ENCODE assay signal across 8 cellular contexts in the genomic region with DNA sequence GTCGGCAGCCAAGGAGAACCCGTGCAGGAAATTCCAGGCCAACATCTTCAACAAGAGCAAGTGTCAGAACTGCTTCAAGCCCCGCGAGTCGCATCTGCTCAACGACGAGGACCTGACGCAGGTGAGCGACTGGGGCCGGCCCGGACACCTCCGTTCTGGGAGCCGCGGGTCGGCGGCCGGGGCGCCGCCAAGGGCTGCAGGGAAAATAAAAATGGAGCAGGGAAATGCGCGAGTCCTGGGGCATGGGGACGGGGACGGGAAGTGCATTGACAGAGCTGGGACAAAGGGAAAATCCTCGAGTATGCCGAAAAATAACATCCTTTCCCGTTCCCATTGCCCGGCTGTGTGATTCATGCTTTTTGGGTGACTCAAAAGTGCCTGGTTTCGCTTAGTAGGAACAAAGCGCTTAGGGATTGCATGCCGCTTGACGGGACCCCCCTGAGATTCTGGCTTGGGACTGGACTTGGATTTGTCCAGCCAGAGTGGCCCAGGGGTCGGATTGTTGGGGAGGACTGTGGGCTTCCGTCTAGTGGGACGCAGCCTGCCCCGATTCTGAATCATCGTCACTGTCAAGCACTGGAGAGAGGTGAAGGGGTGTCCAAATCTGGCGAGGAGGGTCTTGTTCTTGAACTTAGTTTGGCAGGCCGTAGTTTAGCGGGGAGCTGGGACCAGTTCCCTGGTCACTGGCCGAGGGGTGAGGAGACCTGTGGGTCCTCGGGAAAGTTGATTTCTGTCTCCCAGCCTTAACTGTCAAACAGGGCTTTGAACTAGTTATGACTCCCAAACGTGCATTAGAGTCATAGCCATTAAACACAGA. TPM values are rescaled to one million over a fixed set of nuclear protein-coding genes. Genes with fewer than 3 reads are reported as not detected.
DNase-seq lines count a peak whose midpoint lies in the region; ATAC-seq and TF ChIP-seq lines count a peak whose summit lies in the region.

No MANE protein-coding gene starts in this region.

- H3K27me3 ChIP-seq in AG04450 (ENCODE audit: control insufficient read depth, insufficient read depth, low read length): no peaks in the 10 kb centered on the region

- POLR2A ChIA-PET in AG04450 (lab: Yijun Ruan, JAX): no interaction called here

- CTCF ChIA-PET in AG04450 (lab: Charles Lee): no interaction called here

- H3K4me3 Mint-ChIP-seq in nephron progenitor cell: peak overlapping the region; percentile 98

- H3K27me3 Mint-ChIP-seq in nephron progenitor cell (ENCODE audit: low read depth, poor library complexity): peaks cover 2% of the 10 kb centered on the region

- peaks cover 24% of the 10 kb centered on the region for H3K9me3 Mint-ChIP-seq in nephron progenitor cell

- H3K36me3 Mint-ChIP-seq in nephron progenitor cell (ENCODE audit: low read depth): peaks cover 29% of the 10 kb centered on the region

- H3K27ac ChIP-seq in AG04450 (ENCODE audit: low read depth, low read length): peak overlapping the region; percentile 69

- peaks cover 72% of the 10 kb centered on the region for H3K4me1 Mint-ChIP-seq in nephron progenitor cell

- DNase-seq in AG04450 (ENCODE audit: low read depth, low spot score): no peak
- no peak for DNase-seq in HFF-Myc (ENCODE audit: extremely low read depth, low read depth)
- peak; percentile 20 to 35 for DNase-seq in activated CD4-positive, alpha-beta T cell treated with anti-CD3 and anti-CD28 coated beads for 4 hours
- peak; percentile 70 for DNase-seq in epithelial cell of esophagus (ENCODE audit: low read depth)
- peak; percentile 40 for DNase-seq in nephron progenitor cell
- DNase-seq in G401 (ENCODE audit: low spot score): no peak
- DNase-seq in AML-193 (lab: John Stamatoyannopoulos, UW): no peak

- peak overlapping the region; percentile 97 for H3K27ac Mint-ChIP-seq in nephron progenitor cell

- ATAC-seq in GM21576 (IDR thresholded peaks at IDR 0.05; ENCODE audit: unreplicated experiment): no peak

- in situ Hi-C loops in G401 (cut with HindIII; ENCODE audit: low sequenced_read_pairs): no loop called here

- no peaks in the 10 kb centered on the region; the same call in 1 of the 2 replicates for H3K9me3 ChIP-seq in AG04450 (ENCODE audit: control insufficient read depth, insufficient read depth, low read length)

- no peak for TF ChIP-seq CTCF in AG04450 (IDR thresholded peaks at IDR 0.05; ENCODE audit: low read depth, low read length)
- TF ChIP-seq CTCF in HFF-Myc (IDR thresholded peaks at IDR 0.05; ENCODE audit: low read depth, low read length, missing control alignments): no peak
- TF ChIP-seq CTCF in epithelial cell of esophagus (IDR thresholded peaks at IDR 0.05; ENCODE audit: insufficient read depth, low read depth, low read length, missing control alignments): no peak
- TF ChIP-seq CTCF in nephron progenitor cell (IDR thresholded peaks at IDR 0.05): no peak

- peak overlapping the region; percentile 68 for H3K4me3 ChIP-seq in AG04450 (ENCODE audit: low read depth, low read length)
- peak overlapping the region; percentile 92 for H3K4me3 ChIP-seq in HFF-Myc (replicated peaks; ENCODE audit: low read depth, low read length)
- peak overlapping the region; percentile 86 for H3K4me3 ChIP-seq in epithelial cell of esophagus (ENCODE audit: low read length)

RNA-seq across cellular contexts. Expression of a gene that starts 0.8 kb away (rescaled TPM):
- polyA plus RNA-seq in AG04450 (2011; rRNA removed): 95.0 and 122 TPM in 2 replicates
- 152 and 153 TPM in 2 replicates for polyA minus RNA-seq in AG04450 (2011; rRNA and poly(A)+ RNA removed)
- total RNA-seq in G401 (2014; rRNA removed; shearing (Covaris generic)): 59.5 and 97.1 TPM in 2 replicates

Comparison
In these comparisons a context has a peak if more than half of its experiments do, and no peak if none do; other contexts are left out.
1. DNase-seq: peak in activated CD4-positive, alpha-beta T cell treated with anti-CD3 and anti-CD28 coated beads for 4 hours (2 of 2), epithelial cell of esophagus (single experiment) and nephron progenitor cell (single experiment); none in AG04450 (single experiment), HFF-Myc (single experiment), G401 (single experiment) and AML-193 (0 of 2).
2. Peak in every context shown above with its lines, with median percentiles within 50 percentile points of each other: H3K4me3 ChIP-seq.